9 cellular contexts compared by ENCODE assay signal in the genomic region with DNA sequence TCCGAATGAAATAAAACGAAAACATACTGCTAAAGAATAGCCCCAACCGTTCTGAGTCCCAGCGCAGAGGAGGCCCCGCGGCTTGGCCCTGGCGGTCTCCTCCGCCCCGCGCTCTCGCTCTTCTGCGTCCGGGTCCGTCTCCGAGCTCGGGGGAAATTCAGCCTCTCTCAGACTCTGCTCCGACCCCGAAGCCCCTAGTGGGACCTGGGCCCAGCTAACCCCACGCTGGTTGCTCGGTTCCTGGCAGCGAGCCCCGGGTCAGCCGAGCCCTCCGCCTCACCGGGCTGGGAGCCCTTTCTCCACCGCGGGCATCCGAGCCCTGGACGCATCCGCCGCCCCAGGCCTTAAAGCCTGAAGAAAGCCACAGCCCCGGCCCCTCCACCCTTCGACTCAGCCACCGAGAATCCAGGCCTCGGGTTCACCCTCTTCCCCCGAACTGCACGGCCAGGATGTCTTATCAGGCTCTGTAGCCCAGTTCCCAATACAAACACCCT. TPM values are rescaled to one million over a fixed set of nuclear protein-coding genes. Genes with fewer than 3 reads are reported as not detected.
DNase-seq lines count a peak whose midpoint lies in the region; ATAC-seq and TF ChIP-seq lines count a peak whose summit lies in the region.
"Had no signal": no experiment of that assay in that cellular context is flagged by ENCODE, and none has a peak within 500 bp of the region (broad histone marks: within the 10 kb centered on the region; RNA-seq: fewer than 3 reads in every experiment).

No MANE protein-coding gene starts in this region.

- no peaks in the 10 kb centered on the region for H3K9me3 ChIP-seq in IMR-90 (ENCODE audit: control insufficient read depth, insufficient read depth, low read length)

- ATAC-seq in IMR-90 (ENCODE audit: low read depth) (no peak), natural killer cell (no peak), GM21526 (IDR thresholded peaks at IDR 0.05; ENCODE audit: low FRiP score, unreplicated experiment) (no peak)

- no peak for TF ChIP-seq RAD21 in IMR-90 (IDR thresholded peaks at IDR 0.05; ENCODE audit: low read length)

- H3K27me3 Mint-ChIP-seq in dendritic cell treated with granulocyte-macrophage colony-stimulating factor and Interleukin-4, amounts not matched to agents 40 ng/mL and 50 ng/mL, for 4 days = peaks cover 82% of the 10 kb centered on the region
- H3K27me3 Mint-ChIP-seq in natural killer cell (ENCODE audit: low read depth in 2 of 2) = peaks cover 36 to 42% of the 10 kb centered on the region in 2 donors

- H3K27me3 ChIP-seq in ACC112 (ENCODE audit: insufficient read depth, low read length) (no peaks in the 10 kb centered on the region), IMR-90 (ENCODE audit: control insufficient read depth, insufficient read depth, low read length) (no peaks in the 10 kb centered on the region)

- POLR2A ChIA-PET in IMR-90 (lab: Charles Lee; ENCODE audit: unreplicated experiment) = interaction anchor here (0.6 to 2.6 kb wide), 4 partner anchors 9 to 241 kb away, joined by 3 to 10 read pairs (median 6); no protein-coding TSS in a partner anchor

- BruUV-seq in IMR-90 (replicated peaks; lab: Mats Ljungman, UMichigan) = no TSS peak

- H3K36me3 ChIP-seq in ACC112 (ENCODE audit: insufficient read depth, low read length) (0 out of 2 replicates have a peak, but pooled peaks cover 13% of the 10 kb centered on the region), IMR-90 (ENCODE audit: control insufficient read depth, insufficient read depth, low read length) (peaks cover 51% of the 10 kb centered on the region)

- H2BK20ac ChIP-seq in IMR-90 (ENCODE audit: low read depth, low read length) = no peak overlapping the region

- WGBS in IMR-90 (ENCODE audit: extremely low coverage in 2 of 2, insufficient read length in 1 of 2), 2 experiments = 0% methylated on average over 11 of the region's 37 CpGs; no CpG with 5 or more reads in 1 of the 2 experiments

- peak overlapping the region; percentile 54 to 64; a peak in 2 of 4 replicates for H4K8ac ChIP-seq in IMR-90 (ENCODE audit: low read depth in 2 of 2, low read length in 2 of 2)

- no peak overlapping the region for H3K27ac Mint-ChIP-seq in dendritic cell treated with granulocyte-macrophage colony-stimulating factor and Interleukin-4, amounts not matched to agents 40 ng/mL and 50 ng/mL, for 4 days
- no peak overlapping the region for H3K27ac Mint-ChIP-seq in natural killer cell

- H3K36me3 Mint-ChIP-seq in dendritic cell treated with granulocyte-macrophage colony-stimulating factor and Interleukin-4, amounts not matched to agents 40 ng/mL and 50 ng/mL, for 4 days (ENCODE audit: low read depth) = no peaks in the 10 kb centered on the region
- no peaks in the 10 kb centered on the region for H3K36me3 Mint-ChIP-seq in natural killer cell

- H3K4me3 Mint-ChIP-seq in dendritic cell treated with granulocyte-macrophage colony-stimulating factor and Interleukin-4, amounts not matched to agents 40 ng/mL and 50 ng/mL, for 4 days = peak overlapping the region; percentile 51
- peak overlapping the region; percentile 76 for H3K4me3 Mint-ChIP-seq in natural killer cell

- DNase-seq in IMR-90 (no peak), natural killer cell (no peak), cerebellar nuclear complex (lab: John Stamatoyannopoulos, UW) (no peak), NCI-H2196 treated with DMSO at 0.1 percent for 48 hours (lab: John Stamatoyannopoulos, UW; ENCODE audit: unreplicated experiment) (no peak), NCI-H2171 treated with DMSO at 0.1 percent for 48 hours (lab: John Stamatoyannopoulos, UW) (no peak)

- TF ChIP-seq CTCF in IMR-90 (conservative IDR thresholded peaks at IDR 0.05; ENCODE audit: low read depth, low read length) (no peak), natural killer cell (IDR thresholded peaks at IDR 0.05) (no peak)

- H3K4me1 ChIP-seq in ACC112 (ENCODE audit: control insufficient read depth, insufficient read depth, low read length, unreplicated experiment) (peaks cover 16% of the 10 kb centered on the region), IMR-90 (ENCODE audit: control insufficient read depth, insufficient read depth, low read length) (peaks cover 6% of the 10 kb centered on the region)

- H2AK9ac ChIP-seq in IMR-90 (replicated peaks; ENCODE audit: low read depth, low read length, poor library complexity) = peak overlapping the region; percentile 47

- no peaks in the 10 kb centered on the region for H3K9me3 Mint-ChIP-seq in dendritic cell treated with granulocyte-macrophage colony-stimulating factor and Interleukin-4, amounts not matched to agents 40 ng/mL and 50 ng/mL, for 4 days
- no peaks in the 10 kb centered on the region for H3K9me3 Mint-ChIP-seq in natural killer cell

- intact Hi-C loops in IMR-90 (cut with micrococcal nuclease) (loop anchor here (1.0 kb wide), 1 partner anchor 681 kb away; no protein-coding TSS in a partner anchor), natural killer cell (cut with micrococcal nuclease) (no loop called here)
- intact Hi-C loops in dendritic cell treated with granulocyte-macrophage colony-stimulating factor and Interleukin-4, amounts not matched to agents 40 ng/mL and 50 ng/mL, for 4 days (cut with micrococcal nuclease) = no loop called here

- H4K20me1 ChIP-seq in IMR-90 (ENCODE audit: insufficient read depth, low read length) = peaks cover 41% of the 10 kb centered on the region

- peak overlapping the region; percentile 92 for H3K4ac ChIP-seq in IMR-90 (ENCODE audit: low read depth, low read length)

- CTCF ChIA-PET in IMR-90 (lab: Yijun Ruan, JAX) = interaction anchor here (1.7 kb wide), 1 partner anchor 10 kb away, joined by 4 read pairs; no protein-coding TSS in a partner anchor

- H3K9ac ChIP-seq in IMR-90 (ENCODE audit: low read depth, low read length) = peak overlapping the region; percentile 100

- H3K23ac ChIP-seq in IMR-90 (ENCODE audit: low read depth, low read length) = peak overlapping the region; percentile 99; the same call in 1 of the 2 replicates

- peaks cover 52% of the 10 kb centered on the region for H3K4me1 Mint-ChIP-seq in dendritic cell treated with granulocyte-macrophage colony-stimulating factor and Interleukin-4, amounts not matched to agents 40 ng/mL and 50 ng/mL, for 4 days (ENCODE audit: low read depth)
- H3K4me1 Mint-ChIP-seq in natural killer cell = peaks cover 27% of the 10 kb centered on the region in 2 donors

- H3K9me1 ChIP-seq in IMR-90 (ENCODE audit: insufficient read depth, low read length) = no peaks in the 10 kb centered on the region

- H3K56ac ChIP-seq in IMR-90 (ENCODE audit: extremely low read depth, insufficient read depth, low read length) = peak overlapping the region; percentile 86

- no peak overlapping the region for H4K5ac ChIP-seq in IMR-90 (ENCODE audit: low read depth, low read length)

- in situ Hi-C loops in IMR-90 (cut with MboI; ENCODE audit: low sequenced_read_pairs) = no loop called here

- peaks cover 0 to 3% of the 10 kb centered on the region in 2 experiments; a peak in 1 of 4 replicates for H3K79me1 ChIP-seq in IMR-90 (ENCODE audit: low read depth in 1 of 2, low read length in 2 of 2)

- no peak for TF ChIP-seq POLR2A in IMR-90 (IDR thresholded peaks at IDR 0.05; ENCODE audit: low read depth, low read length)

- dilution Hi-C loops in IMR-90 (cut with HindIII; ENCODE audit: low sequenced_read_pairs, unreplicated experiment) = no loop called here

- H3K27ac ChIP-seq in ACC112 (ENCODE audit: low read depth, low read length) (peak overlapping the region; percentile 46), IMR-90 (ENCODE audit: insufficient read depth, low read length) (peak overlapping the region; percentile 100)

- peak overlapping the region; percentile 96 for H3K18ac ChIP-seq in IMR-90 (ENCODE audit: low read depth, low read length)

- peak overlapping the region; percentile 91 for H2BK5ac ChIP-seq in IMR-90 (ENCODE audit: low read depth, low read length, poor library complexity, severe bottlenecking)

- H2AFZ ChIP-seq in ACC112 (ENCODE audit: low read length, unreplicated experiment) (peak overlapping the region; percentile 63), IMR-90 (replicated peaks; ENCODE audit: low read length, poor library complexity) (no peak overlapping the region)

- H2AK5ac ChIP-seq in IMR-90 (ENCODE audit: low read depth, low read length) = no peak overlapping the region

- peak overlapping the region; percentile 83 for H3K4me2 ChIP-seq in IMR-90 (ENCODE audit: low read depth, low read length)

- H2BK15ac ChIP-seq in IMR-90 (ENCODE audit: low read depth, low read length) = no peak overlapping the region

- H3K4me3 ChIP-seq in ACC112 (ENCODE audit: low read depth, low read length) = peak overlapping the region; percentile 98
- peak overlapping the region; percentile 98 for H3K4me3 ChIP-seq in IMR-90 (ENCODE audit: insufficient read depth, low read depth, low read length)

- H2BK120ac ChIP-seq in IMR-90 (ENCODE audit: low read depth, low read length) = peak overlapping the region; percentile 80

- H3K79me2 ChIP-seq in ACC112 (ENCODE audit: control insufficient read depth, insufficient read depth, low read length, unreplicated experiment) = peaks cover 73% of the 10 kb centered on the region

- peak overlapping the region; percentile 27 for H4K91ac ChIP-seq in IMR-90 (ENCODE audit: insufficient read depth, low read depth, low read length)

- peak overlapping the region; percentile 99 for H3K14ac ChIP-seq in IMR-90 (replicated peaks; ENCODE audit: low read depth, low read length)

TF ChIP-seq in IMR-90, 13 proteins besides CTCF, POLR2A, EP300 and RAD21 (continues in another document):
- TF ChIP-seq BHLHE40 (IDR thresholded peaks at IDR 0.05; ENCODE audit: low read depth, low read length) (no peak), FOS (IDR thresholded peaks at IDR 0.05; ENCODE audit: low read depth, low read length) (no peak), CEBPB (IDR thresholded peaks at IDR 0.05; ENCODE audit: low read depth, low read length) (no peak), CHD1 (IDR thresholded peaks at IDR 0.05; ENCODE audit: low read depth, low read length) (no peak; the same call in 1 of the 2 replicates), MAZ (IDR thresholded peaks at IDR 0.05; ENCODE audit: borderline replicate concordance, low read depth, low read length) (no peak)
- TF ChIP-seq, protein P1, sequence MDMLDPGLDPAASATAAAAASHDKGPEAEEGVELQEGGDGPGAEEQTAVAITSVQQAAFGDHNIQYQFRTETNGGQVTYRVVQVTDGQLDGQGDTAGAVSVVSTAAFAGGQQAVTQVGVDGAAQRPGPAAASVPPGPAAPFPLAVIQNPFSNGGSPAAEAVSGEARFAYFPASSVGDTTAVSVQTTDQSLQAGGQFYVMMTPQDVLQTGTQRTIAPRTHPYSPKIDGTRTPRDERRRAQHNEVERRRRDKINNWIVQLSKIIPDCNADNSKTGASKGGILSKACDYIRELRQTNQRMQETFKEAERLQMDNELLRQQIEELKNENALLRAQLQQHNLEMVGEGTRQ (IDR thresholded peaks at IDR 0.05; ENCODE audit: low read depth, low read length) = no peak

RNA-seq across cellular contexts. Expression of a gene that starts 1.2 kb away (rescaled TPM):
- total RNA-seq in IMR-90 (2012; rRNA removed) = 20.1 and 23.6 TPM in 2 replicates
- 64.1 and 69.2 TPM in 2 replicates for polyA plus RNA-seq in IMR-90 (2012; rRNA removed)
- polyA plus RNA-seq in IMR-90 (2012; cell fraction: cytosol; rRNA removed) = 41.5 and 81.3 TPM in 2 replicates
- polyA plus RNA-seq in IMR-90 (2012; cell fraction: nucleus; rRNA removed; ENCODE audit: low replicate concordance) = 159 and 319 TPM in 2 replicates
- total RNA-seq in natural killer cell = under 1 TPM in 2 of 3 donors, not detected in 1; 0.09 to 0.23 TPM

RNA-seq across cellular contexts. Expression of a gene that starts 51.4 kb away (rescaled TPM):
- total RNA-seq in IMR-90 (2012; rRNA removed) (0.28 TPM in 1 of 2 replicates, not detected in the other), natural killer cell (not detected)
- 0.05 TPM in 1 of 2 replicates, not detected in the other for polyA plus RNA-seq in IMR-90 (2012; rRNA removed)
- polyA plus RNA-seq in IMR-90 (2012; cell fraction: cytosol; rRNA removed) = 0.04 TPM in 1 of 2 replicates, not detected in the other
- 0.12 and 0.23 TPM in 2 replicates for polyA plus RNA-seq in IMR-90 (2012; cell fraction: nucleus; rRNA removed; ENCODE audit: low replicate concordance)
- total RNA-seq: renal cortical epithelial cell had no signal

Comparison
In these comparisons a context has a peak if more than half of its experiments do, and no peak if none do; other contexts are left out.
1. RNA of a gene that starts 1.2 kb away (total RNA-seq): 20.1 to 23.6 TPM in IMR-90; 0.09 to 0.23 TPM in natural killer cell; every median in the first group is over 10 times any median in the second.